Comparison of ENCODE assay signal across 8 cellular contexts in genomic region chr12:130761537-130762318, GRCh38. TPM values are rescaled to one million over a fixed set of nuclear protein-coding genes. Genes with fewer than 3 reads are reported as not detected.
DNase-seq lines count a peak whose midpoint lies in the region; ATAC-seq and TF ChIP-seq lines count a peak whose summit lies in the region.

No MANE protein-coding gene starts in this region.

- H3K9me3 Mint-ChIP-seq in activated T-helper 17 cell treated with anti-CD3 and anti-CD28 coated beads, Interleukin-2, amount 50 U/mL, for 72 hours, result no peaks in the 10 kb centered on the region
- H3K9me3 Mint-ChIP-seq in progenitor cell of endocrine pancreas (ENCODE audit: low read depth), result no peaks in the 10 kb centered on the region

- H3K27me3 ChIP-seq in PC-9 (ENCODE audit: insufficient read depth, low read depth), result peaks cover 50% of the 10 kb centered on the region

- POLR2A ChIA-PET in PC-9 (lab: Charles Lee; ENCODE audit: unreplicated experiment), result no interaction called here

- no peak overlapping the region for H3K4me2 ChIP-seq in PC-9

- DNase-seq in SIG-M5 treated with dmso at 0.1 percent for 504 hours (lab: John Stamatoyannopoulos, UW; ENCODE audit: unreplicated experiment) (peak; percentile 34), SIG-M5 (lab: John Stamatoyannopoulos, UW) (no peak), PC-9 (peak in 1 of 2 experiments; percentile 50), germinal center (ENCODE audit: low spot score) (peak; percentile 47), progenitor cell of endocrine pancreas (ENCODE audit: low spot score, unreplicated experiment) (peak; percentile 39), T1000 (lab: John Stamatoyannopoulos, UW) (no peak)

- H3K36me3 ChIP-seq in PC-9 (ENCODE audit: low read depth), result no peaks in the 10 kb centered on the region

- ATAC-seq in HG03103 (IDR thresholded peaks at IDR 0.05; ENCODE audit: low read depth, unreplicated experiment), result peak; percentile 48
- ATAC-seq in activated T-helper 17 cell treated with anti-CD3 and anti-CD28 coated beads, Interleukin-2, amount 50 U/mL, for 72 hours (replicated peaks), result peak; percentile 68

- H3F3A ChIP-seq in PC-9 (ENCODE audit: insufficient read depth, low read depth), result peaks cover 6% of the 10 kb centered on the region; the same call in 1 of the 2 replicates

- no peaks in the 10 kb centered on the region for H3K4me1 Mint-ChIP-seq in activated T-helper 17 cell treated with anti-CD3 and anti-CD28 coated beads, Interleukin-2, amount 50 U/mL, for 72 hours
- no peaks in the 10 kb centered on the region for H3K4me1 Mint-ChIP-seq in progenitor cell of endocrine pancreas (ENCODE audit: low read depth)

- no TSS peak for BruUV-seq in PC-9 (replicated peaks; lab: Mats Ljungman, UMichigan)

- H3K4me3 ChIP-seq in PC-9, result no peak overlapping the region

- no peaks in the 10 kb centered on the region for H3K79me2 ChIP-seq in PC-9 (ENCODE audit: low read depth)

- intact Hi-C loops in PC-9 (cut with micrococcal nuclease; ENCODE audit: unreplicated experiment), result loop anchor here (1.0 kb wide), 1 partner anchor 58 kb away; no protein-coding TSS in a partner anchor

- H4K20me1 ChIP-seq in PC-9 (ENCODE audit: insufficient read depth), result no peaks in the 10 kb centered on the region

- no peaks in the 10 kb centered on the region for H3K9me2 ChIP-seq in PC-9 (ENCODE audit: insufficient read depth)

- H3K36me3 Mint-ChIP-seq in activated T-helper 17 cell treated with anti-CD3 and anti-CD28 coated beads, Interleukin-2, amount 50 U/mL, for 72 hours (ENCODE audit: low read depth), result no peaks in the 10 kb centered on the region
- no peaks in the 10 kb centered on the region for H3K36me3 Mint-ChIP-seq in progenitor cell of endocrine pancreas (ENCODE audit: insufficient read depth)

- H3K9me3 ChIP-seq in PC-9 (ENCODE audit: insufficient read depth, low read depth), result 0 out of 2 replicates have a peak, but pooled peaks cover 6% of the 10 kb centered on the region

- peak; percentile 54 for TF ChIP-seq CTCF in PC-9 (conservative IDR thresholded peaks at IDR 0.05)
- TF ChIP-seq CTCF in progenitor cell of endocrine pancreas (IDR thresholded peaks at IDR 0.05; ENCODE audit: unreplicated experiment), result peak; percentile 59

- H3K27me3 Mint-ChIP-seq in activated T-helper 17 cell treated with anti-CD3 and anti-CD28 coated beads, Interleukin-2, amount 50 U/mL, for 72 hours, result no peaks in the 10 kb centered on the region
- H3K27me3 Mint-ChIP-seq in progenitor cell of endocrine pancreas, result peaks cover 17% of the 10 kb centered on the region

- peak overlapping the region; percentile 51 for H3K4me3 Mint-ChIP-seq in activated T-helper 17 cell treated with anti-CD3 and anti-CD28 coated beads, Interleukin-2, amount 50 U/mL, for 72 hours
- no peak overlapping the region for H3K4me3 Mint-ChIP-seq in progenitor cell of endocrine pancreas (ENCODE audit: low read depth)

- H2AFZ ChIP-seq in PC-9, result no peak overlapping the region

- H3K4me1 ChIP-seq in PC-9 (replicated peaks; ENCODE audit: insufficient read depth), result no peaks in the 10 kb centered on the region

- H3K27ac ChIP-seq in PC-9, result no peak overlapping the region

- no peak overlapping the region for H3K27ac Mint-ChIP-seq in activated T-helper 17 cell treated with anti-CD3 and anti-CD28 coated beads, Interleukin-2, amount 50 U/mL, for 72 hours
- no peak overlapping the region for H3K27ac Mint-ChIP-seq in progenitor cell of endocrine pancreas

- CTCF ChIA-PET in PC-9 (lab: Charles Lee), result no interaction called here

RNA-seq across cellular contexts. Expression of gene RIMBP2, which starts 45.6 kb away (rescaled TPM):
- total RNA-seq in PC-9 (2021), result not detected in 2 replicates
- under 1 TPM in 1 of 2 donors, not detected in 1; 0.29 TPM for total RNA-seq in activated T-helper 17 cell treated with anti-CD3 and anti-CD28 coated beads, Interleukin-2, amount 50 U/mL, for 72 hours
- 31.1 and 31.6 TPM in 2 replicates for total RNA-seq in progenitor cell of endocrine pancreas

Comparison
In these comparisons a context has a peak if more than half of its experiments do, and no peak if none do; other contexts are left out.
1. DNase-seq: peak in SIG-M5 treated with dmso at 0.1 percent for 504 hours (single experiment), germinal center (single experiment) and progenitor cell of endocrine pancreas (single experiment); none in SIG-M5 (single experiment) and T1000 (single experiment).
2. RNA of gene RIMBP2, which starts 45.6 kb away (total RNA-seq): 31.1 to 31.6 TPM in progenitor cell of endocrine pancreas; 0.29 TPM in activated T-helper 17 cell treated with anti-CD3 and anti-CD28 coated beads, Interleukin-2, amount 50 U/mL, for 72 hours and not detected in PC-9; every median in the first group is over 10 times any median in the second.